Comparison of ENCODE assay signal across 17 cellular contexts in the genomic region with DNA sequence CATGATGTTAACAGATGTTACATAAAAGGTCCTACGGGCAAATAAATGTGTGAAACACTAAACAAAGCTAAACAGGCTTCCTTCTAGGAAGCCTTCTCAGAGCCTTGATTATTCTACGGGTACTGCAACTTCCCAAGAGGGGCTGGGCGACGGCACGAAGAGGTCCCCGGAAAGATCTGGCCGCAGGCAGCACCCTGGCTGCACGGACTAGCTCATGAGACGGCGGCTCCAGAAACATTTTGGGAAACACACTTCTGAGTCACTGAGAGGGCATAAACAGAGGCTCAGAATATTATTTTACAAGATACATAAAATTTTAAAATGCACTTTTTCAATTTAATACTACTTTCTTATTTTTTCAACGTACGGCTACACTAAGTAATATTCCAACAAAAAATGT. TPM values are rescaled to one million over a fixed set of nuclear protein-coding genes. Genes with fewer than 3 reads are reported as not detected.
DNase-seq lines count a peak whose midpoint lies in the region; ATAC-seq and TF ChIP-seq lines count a peak whose summit lies in the region.
"Had no signal": no experiment of that assay in that cellular context is flagged by ENCODE, and none has a peak within 500 bp of the region (broad histone marks: within the 10 kb centered on the region; RNA-seq: fewer than 3 reads in every experiment).

No MANE protein-coding gene starts in this region.

- peak overlapping the region; percentile 49 for H3K4me3 Mint-ChIP-seq in activated CD4-positive, alpha-beta T cell treated with anti-CD3 and anti-CD28 coated beads, Interleukin-2, amount 10 ng/mL, durations not matched to agents 24 days and 14 days
- peak overlapping the region; percentile 46 to 79 (median 56) for H3K4me3 Mint-ChIP-seq in CD4-positive, alpha-beta memory T cell
- H3K4me3 Mint-ChIP-seq in activated T-helper 1 cell treated with anti-CD3 and anti-CD28 coated beads, Interleukin-12 subunit alpha, Interleukin-12 subunit beta, Interleukin-2, Interleukin-4 antibody, amounts not matched to agents 30 ng/mL and 10 ng/mL and 1 ng/mL, durations not matched to agents 14 hours and 24 hours and 36 hours, result peak overlapping the region; percentile 22
- peak overlapping the region in 5 of 8 donors; percentile 28 to 96 (median 59) for H3K4me3 Mint-ChIP-seq in naive B cell
- no peak overlapping the region for H3K4me3 Mint-ChIP-seq in MCF 10A (ENCODE audit: unreplicated experiment)

- BruUV-seq in MCF 10A (replicated peaks; lab: Mats Ljungman, UMichigan), result no TSS peak

- no peak for TF ChIP-seq CTCF in MCF 10A (IDR thresholded peaks at IDR 0.05; ENCODE audit: unreplicated experiment)

- peaks cover 4% of the 10 kb centered on the region for H3K4me1 Mint-ChIP-seq in activated CD4-positive, alpha-beta T cell treated with anti-CD3 and anti-CD28 coated beads, Interleukin-2, amount 10 ng/mL, durations not matched to agents 24 days and 14 days
- H3K4me1 Mint-ChIP-seq in CD4-positive, alpha-beta memory T cell, result peaks cover 5 to 15% (median 7%) of the 10 kb centered on the region in 4 donors
- peaks cover 5% of the 10 kb centered on the region for H3K4me1 Mint-ChIP-seq in activated T-helper 1 cell treated with anti-CD3 and anti-CD28 coated beads, Interleukin-12 subunit alpha, Interleukin-12 subunit beta, Interleukin-2, Interleukin-4 antibody, amounts not matched to agents 30 ng/mL and 10 ng/mL and 1 ng/mL, durations not matched to agents 14 hours and 24 hours and 36 hours (ENCODE audit: low read depth)
- H3K4me1 Mint-ChIP-seq in naive B cell (peaks cover 5 to 13% (median 10%) of the 10 kb centered on the region in 3 donors), MCF 10A (ENCODE audit: insufficient read depth, unreplicated experiment) (peaks cover 4% of the 10 kb centered on the region)

- intact Hi-C loops in activated CD4-positive, alpha-beta T cell treated with anti-CD3 and anti-CD28 coated beads, Interleukin-2, amount 10 ng/mL, durations not matched to agents 24 days and 14 days (cut with micrococcal nuclease), result loop anchor here (1.0 to 10.0 kb wide), 5 partner anchors 20 to 1995 kb away; a partner anchor contains a TSS
- intact Hi-C loops in CD4-positive, alpha-beta memory T cell (cut with micrococcal nuclease), result loop anchor here (1.0 to 2.0 kb wide), 4 partner anchors 19 to 313 kb away; a partner anchor contains a TSS
- intact Hi-C loops in activated T-helper 1 cell treated with anti-CD3 and anti-CD28 coated beads, Interleukin-12 subunit alpha, Interleukin-12 subunit beta, Interleukin-2, Interleukin-4 antibody, amounts not matched to agents 30 ng/mL and 10 ng/mL and 1 ng/mL, durations not matched to agents 14 hours and 24 hours and 36 hours (cut with micrococcal nuclease), result loop anchor here (1.0 to 2.0 kb wide), 4 partner anchors 20 to 58 kb away; a partner anchor contains a TSS
- intact Hi-C loops in MCF 10A (cut with micrococcal nuclease), result loop anchor here (1.0 kb wide), 1 partner anchor 58 kb away; no protein-coding TSS in a partner anchor

- no peaks in the 10 kb centered on the region for H3K27me3 ChIP-seq in CD4-positive, alpha-beta memory T cell (ENCODE audit: insufficient read depth, low read length)
- H3K27me3 ChIP-seq: brain microvascular endothelial cell had no signal

- no peak overlapping the region for H3K27ac Mint-ChIP-seq in activated CD4-positive, alpha-beta T cell treated with anti-CD3 and anti-CD28 coated beads, Interleukin-2, amount 10 ng/mL, durations not matched to agents 24 days and 14 days
- H3K27ac Mint-ChIP-seq in CD4-positive, alpha-beta memory T cell, result peak overlapping the region in 3 of 7 donors; percentile 42 to 77 (median 55)
- no peak overlapping the region for H3K27ac Mint-ChIP-seq in activated T-helper 1 cell treated with anti-CD3 and anti-CD28 coated beads, Interleukin-12 subunit alpha, Interleukin-12 subunit beta, Interleukin-2, Interleukin-4 antibody, amounts not matched to agents 30 ng/mL and 10 ng/mL and 1 ng/mL, durations not matched to agents 14 hours and 24 hours and 36 hours
- H3K27ac Mint-ChIP-seq in naive B cell (peak overlapping the region in 1 of 6 donors; percentile 24), MCF 10A (ENCODE audit: low read depth, unreplicated experiment) (no peak overlapping the region)
- H3K27ac Mint-ChIP-seq: stimulated activated effector memory CD8-positive, alpha-beta T cell treated with anti-CD3 and anti-CD28 coated beads, Interleukin-12 subunit alpha, Interleukin-12 subunit beta, amount 100 ng/mL, for 72 hours had no signal

- no peak for DNase-seq in activated CD4-positive, alpha-beta T cell treated with anti-CD3 and anti-CD28 coated beads, Interleukin-2, amount 10 ng/mL, durations not matched to agents 24 days and 14 days
- DNase-seq in activated CD4-positive, alpha-beta T cell treated with anti-CD3 and anti-CD28 coated beads, Interleukin-2, amount 50 U/mL, for 1 hour, result no peak
- DNase-seq in CD4-positive, alpha-beta memory T cell, result no peak
- DNase-seq in activated T-helper 1 cell treated with anti-CD3 and anti-CD28 coated beads, Interleukin-12 subunit alpha, Interleukin-12 subunit beta, Interleukin-2, Interleukin-4 antibody, amounts not matched to agents 30 ng/mL and 10 ng/mL and 1 ng/mL, durations not matched to agents 14 hours and 24 hours and 36 hours (ENCODE audit: low spot score), result no peak
- DNase-seq in naive B cell (no peak), OCI-M2 (lab: John Stamatoyannopoulos, UW; ENCODE audit: unreplicated experiment) (no peak), MCF 10A (ENCODE audit: unreplicated experiment) (no peak)
- DNase-seq: amniotic stem cell, brain microvascular endothelial cell, NCI-H1436, NCI-H748 treated with DMSO at 0.1 percent for 48 hours had no signal

- H3K36me3 Mint-ChIP-seq in activated CD4-positive, alpha-beta T cell treated with anti-CD3 and anti-CD28 coated beads, Interleukin-2, amount 10 ng/mL, durations not matched to agents 24 days and 14 days (ENCODE audit: low read depth), result peaks cover 15% of the 10 kb centered on the region
- H3K36me3 Mint-ChIP-seq in CD4-positive, alpha-beta memory T cell, result peaks cover 9 to 30% of the 10 kb centered on the region in 2 donors
- peaks cover 21% of the 10 kb centered on the region for H3K36me3 Mint-ChIP-seq in activated T-helper 1 cell treated with anti-CD3 and anti-CD28 coated beads, Interleukin-12 subunit alpha, Interleukin-12 subunit beta, Interleukin-2, Interleukin-4 antibody, amounts not matched to agents 30 ng/mL and 10 ng/mL and 1 ng/mL, durations not matched to agents 14 hours and 24 hours and 36 hours (ENCODE audit: low read depth)
- H3K36me3 Mint-ChIP-seq in naive B cell, result peaks cover 0 to 7% of the 10 kb centered on the region in 2 donors
- peaks cover 26% of the 10 kb centered on the region for H3K36me3 Mint-ChIP-seq in MCF 10A (ENCODE audit: insufficient read depth, unreplicated experiment)

- H3K27ac ChIP-seq in CD4-positive, alpha-beta memory T cell (ENCODE audit: low read depth, low read length), result no peak overlapping the region
- H3K27ac ChIP-seq: brain microvascular endothelial cell, GM23248, HL-60, prostate gland had no signal

- H3K9me3 ChIP-seq in CD4-positive, alpha-beta memory T cell (ENCODE audit: control insufficient read depth in 1 of 2, low read length in 2 of 2), result no peaks in the 10 kb centered on the region
- H3K9me3 ChIP-seq: prostate gland, SK-N-SH had no signal

- H3K4me1 ChIP-seq in CD4-positive, alpha-beta memory T cell (ENCODE audit: insufficient read depth, low read length), result peaks cover 5% of the 10 kb centered on the region
- H3K4me1 ChIP-seq: prostate gland had no signal

- H3K9me3 Mint-ChIP-seq in activated CD4-positive, alpha-beta T cell treated with anti-CD3 and anti-CD28 coated beads, Interleukin-2, amount 10 ng/mL, durations not matched to agents 24 days and 14 days, result no peaks in the 10 kb centered on the region
- no peaks in the 10 kb centered on the region for H3K9me3 Mint-ChIP-seq in CD4-positive, alpha-beta memory T cell
- H3K9me3 Mint-ChIP-seq in activated T-helper 1 cell treated with anti-CD3 and anti-CD28 coated beads, Interleukin-12 subunit alpha, Interleukin-12 subunit beta, Interleukin-2, Interleukin-4 antibody, amounts not matched to agents 30 ng/mL and 10 ng/mL and 1 ng/mL, durations not matched to agents 14 hours and 24 hours and 36 hours, result no peaks in the 10 kb centered on the region
- no peaks in the 10 kb centered on the region for H3K9me3 Mint-ChIP-seq in naive B cell
- no peaks in the 10 kb centered on the region for H3K9me3 Mint-ChIP-seq in MCF 10A (ENCODE audit: unreplicated experiment)
- H3K9me3 Mint-ChIP-seq: stimulated activated effector memory CD8-positive, alpha-beta T cell treated with anti-CD3 and anti-CD28 coated beads, Interleukin-12 subunit alpha, Interleukin-12 subunit beta, amount 100 ng/mL, for 72 hours had no signal

- H3K27me3 Mint-ChIP-seq in activated CD4-positive, alpha-beta T cell treated with anti-CD3 and anti-CD28 coated beads, Interleukin-2, amount 10 ng/mL, durations not matched to agents 24 days and 14 days, result no peaks in the 10 kb centered on the region
- H3K27me3 Mint-ChIP-seq in CD4-positive, alpha-beta memory T cell, result no peaks in the 10 kb centered on the region
- no peaks in the 10 kb centered on the region for H3K27me3 Mint-ChIP-seq in activated T-helper 1 cell treated with anti-CD3 and anti-CD28 coated beads, Interleukin-12 subunit alpha, Interleukin-12 subunit beta, Interleukin-2, Interleukin-4 antibody, amounts not matched to agents 30 ng/mL and 10 ng/mL and 1 ng/mL, durations not matched to agents 14 hours and 24 hours and 36 hours (ENCODE audit: insufficient read depth)
- no peaks in the 10 kb centered on the region for H3K27me3 Mint-ChIP-seq in naive B cell
- no peaks in the 10 kb centered on the region for H3K27me3 Mint-ChIP-seq in MCF 10A (ENCODE audit: insufficient read depth, unreplicated experiment)

- POLR2A ChIA-PET in CD4-positive, alpha-beta memory T cell (lab: Charles Lee; ENCODE audit: partially characterized antibody), result no interaction called here
- POLR2A ChIA-PET in MCF 10A (lab: Yijun Ruan, JAX), result no interaction called here

- CTCF ChIA-PET in CD4-positive, alpha-beta memory T cell (lab: Charles Lee; ENCODE audit: partially characterized antibody), result interaction anchor here (0.7 to 2.4 kb wide), 12 partner anchors 11 to 285 kb away, joined by 3 to 23 read pairs (median 4); no protein-coding TSS in a partner anchor
- CTCF ChIA-PET in MCF 10A (lab: Yijun Ruan, JAX), result interaction anchor here (0.6 to 1.9 kb wide), 19 partner anchors 7 to 469 kb away, joined by 3 to 10 read pairs (median 4); no protein-coding TSS in a partner anchor

- peaks cover 17% of the 10 kb centered on the region for H3K36me3 ChIP-seq in CD4-positive, alpha-beta memory T cell (ENCODE audit: insufficient read depth, low read length)
- H3K36me3 ChIP-seq: prostate gland had no signal

- ATAC-seq in naive B cell (ENCODE audit: low read depth in 2 of 2), result no peak
- ATAC-seq in HG03457 (IDR thresholded peaks at IDR 0.05; ENCODE audit: unreplicated experiment), result no peak

- no peak overlapping the region for H3K4me3 ChIP-seq in CD4-positive, alpha-beta memory T cell (ENCODE audit: low read length in 2 of 2)

RNA-seq across cellular contexts. Expression of a gene that starts 19.4 kb away (rescaled TPM):
- 18.2 and 19.2 TPM in 2 replicates for total RNA-seq in activated CD4-positive, alpha-beta T cell treated with anti-CD3 and anti-CD28 coated beads, Interleukin-2, amount 10 ng/mL, durations not matched to agents 24 days and 14 days
- total RNA-seq in CD4-positive, alpha-beta memory T cell, result 10 to 100 TPM; 30.2 to 35.3 TPM
- 10 to 100 TPM; 12.1 to 12.9 TPM for polyA plus RNA-seq in CD4-positive, alpha-beta memory T cell
- 15.9 and 17.9 TPM in 2 replicates for total RNA-seq in activated T-helper 1 cell treated with anti-CD3 and anti-CD28 coated beads, Interleukin-12 subunit alpha, Interleukin-12 subunit beta, Interleukin-2, Interleukin-4 antibody, amounts not matched to agents 30 ng/mL and 10 ng/mL and 1 ng/mL, durations not matched to agents 14 hours and 24 hours and 36 hours
- polyA plus RNA-seq in naive B cell (ENCODE audit: low read depth in 6 of 6), result 1 to 10 TPM in 5 of 6 donors, under 1 TPM in 1; 0.26 to 5.8 (median 5.4) TPM
- total RNA-seq in MCF 10A (2022), result 19.0 and 21.6 TPM in 2 replicates

RNA-seq across cellular contexts. Expression of a gene that starts 52.2 kb away (rescaled TPM):
- total RNA-seq in activated CD4-positive, alpha-beta T cell treated with anti-CD3 and anti-CD28 coated beads, Interleukin-2, amount 10 ng/mL, durations not matched to agents 24 days and 14 days, result 2,022 and 2,040 TPM in 2 replicates
- total RNA-seq in CD4-positive, alpha-beta memory T cell, result 100 to 1,000 TPM; 289 to 333 TPM
- 100 to 1,000 TPM; 750 to 868 TPM for polyA plus RNA-seq in CD4-positive, alpha-beta memory T cell
- 1,823 and 1,852 TPM in 2 replicates for total RNA-seq in activated T-helper 1 cell treated with anti-CD3 and anti-CD28 coated beads, Interleukin-12 subunit alpha, Interleukin-12 subunit beta, Interleukin-2, Interleukin-4 antibody, amounts not matched to agents 30 ng/mL and 10 ng/mL and 1 ng/mL, durations not matched to agents 14 hours and 24 hours and 36 hours
- 100 to 1,000 TPM; 454 to 580 (median 539) TPM for polyA plus RNA-seq in naive B cell (ENCODE audit: low read depth in 6 of 6)
- 1,362 and 1,467 TPM in 2 replicates for total RNA-seq in MCF 10A (2022)
